11 cellular contexts compared by ENCODE assay signal in genomic region chr11:77175869-77176539, GRCh38. TPM values are rescaled to one million over a fixed set of nuclear protein-coding genes. Genes with fewer than 3 reads are reported as not detected.
DNase-seq lines count a peak whose midpoint lies in the region; ATAC-seq, FAIRE-seq and TF ChIP-seq lines count a peak whose summit lies in the region.
"Had no signal": no experiment of that assay in that cellular context is flagged by ENCODE, and none has a peak within 500 bp of the region (broad histone marks: within the 10 kb centered on the region; RNA-seq: fewer than 3 reads in every experiment).

No MANE protein-coding gene starts in this region.

- H3K27ac Mint-ChIP-seq in glutamatergic neuron (ENCODE audit: unreplicated experiment): no peak overlapping the region

- no peak for FAIRE-seq in D721Med (lab: Jason Lieb, UNC)
- FAIRE-seq: pancreas had no signal

- no peaks in the 10 kb centered on the region for H3K36me3 ChIP-seq in neuron (ENCODE audit: insufficient read depth, low read length)
- H3K36me3 ChIP-seq: pancreas had no signal

- H3K27me3 Mint-ChIP-seq in glutamatergic neuron (ENCODE audit: unreplicated experiment): peaks cover 6% of the 10 kb centered on the region

- H3K4me1 ChIP-seq in neuron (ENCODE audit: insufficient read depth, low read length): peaks cover 32% of the 10 kb centered on the region
- H3K4me1 ChIP-seq: pancreas had no signal

- peaks cover 9% of the 10 kb centered on the region for H3K9me3 Mint-ChIP-seq in glutamatergic neuron (ENCODE audit: unreplicated experiment)

- H3K27me3 ChIP-seq in neuron (ENCODE audit: insufficient read depth, low read length): no peaks in the 10 kb centered on the region
- H3K27me3 ChIP-seq: pancreas had no signal

- H3K9me3 ChIP-seq in neuron (ENCODE audit: low read length): no peaks in the 10 kb centered on the region
- H3K9me3 ChIP-seq: pancreas, SK-N-SH had no signal

- peaks cover 12% of the 10 kb centered on the region for H3K4me1 Mint-ChIP-seq in glutamatergic neuron (ENCODE audit: low read depth, unreplicated experiment)

- TF ChIP-seq CTCF in glutamatergic neuron (IDR thresholded peaks at IDR 0.05; ENCODE audit: partially characterized antibody, unreplicated experiment) (no peak), D721Med (IDR thresholded peaks at IDR 0.05; ENCODE audit: insufficient read depth, missing control alignments) (no peak)

- no peaks in the 10 kb centered on the region for H3K36me3 Mint-ChIP-seq in glutamatergic neuron (ENCODE audit: unreplicated experiment)

- H2AFZ ChIP-seq in neuron (ENCODE audit: low read depth, low read length): peak overlapping the region; percentile 85

- no peak overlapping the region for H3K4me3 Mint-ChIP-seq in glutamatergic neuron (ENCODE audit: unreplicated experiment)

- H3K4me3 ChIP-seq in neuron (ENCODE audit: low read length): peak overlapping the region; percentile 27
- H3K4me3 ChIP-seq: pancreas had no signal

- peak; percentile 81 for DNase-seq in ELF-1 (ENCODE audit: low read depth, low spot score)
- DNase-seq in MV-4-11 (lab: John Stamatoyannopoulos, UW): peak; percentile 84
- DNase-seq in glutamatergic neuron: peak; percentile 40
- no peak for DNase-seq in SIG-M5 treated with dmso at 0.1 percent for 504 hours (lab: John Stamatoyannopoulos, UW; ENCODE audit: unreplicated experiment)
- DNase-seq in D721Med (ENCODE audit: insufficient read length, low spot score): no peak
- no peak for DNase-seq in NCI-H2196 treated with DMSO at 0.1 percent for 48 hours (lab: John Stamatoyannopoulos, UW; ENCODE audit: unreplicated experiment)
- DNase-seq: NCI-H1930, SK-N-SH had no signal

- no peak for ATAC-seq in GM19328 (IDR thresholded peaks at IDR 0.05; ENCODE audit: unreplicated experiment)

RNA-seq across cellular contexts. Expression of gene MYO7A, which starts 48.0 kb away (rescaled TPM):
- 11.6 TPM for total RNA-seq in glutamatergic neuron (ENCODE audit: unreplicated experiment)

Comparison
In these comparisons a context has a peak if more than half of its experiments do, and no peak if none do; other contexts are left out.
1. DNase-seq: peak in ELF-1 (single experiment), MV-4-11 (single experiment) and glutamatergic neuron (single experiment); none in SIG-M5 treated with dmso at 0.1 percent for 504 hours (single experiment), D721Med (single experiment) and NCI-H2196 treated with DMSO at 0.1 percent for 48 hours (single experiment).